Comparison of ENCODE assay signal across 8 cellular contexts in the genomic region with DNA sequence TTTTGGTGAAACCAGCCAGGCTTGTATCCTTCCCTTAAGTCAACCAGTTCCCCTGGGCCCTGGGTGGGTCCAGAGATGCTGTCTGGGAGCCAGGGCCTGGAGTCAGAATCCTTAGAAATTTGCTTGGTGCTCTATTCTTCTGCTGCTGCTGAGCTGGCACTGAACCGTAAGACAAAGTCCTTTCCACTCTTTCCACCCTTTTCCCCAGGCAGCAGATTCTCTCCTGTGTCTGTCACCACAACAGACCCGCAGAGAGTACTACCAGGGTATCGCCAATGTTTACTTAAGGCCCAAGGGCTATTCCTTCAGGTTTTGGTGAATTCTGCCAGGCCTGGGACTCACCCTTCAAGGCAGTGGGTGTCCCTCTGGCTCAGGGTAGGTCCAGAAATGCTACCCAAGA.
"Had no signal": no experiment of that assay in that cellular context is flagged by ENCODE, and none has a peak within 500 bp of the region (broad histone marks: within the 10 kb centered on the region; RNA-seq: fewer than 3 reads in every experiment).

No MANE protein-coding gene starts in this region.

- DNase-seq: GM23248, GOT3, H7, HFFc6 had no signal

- ATAC-seq: HCT116 had no signal

- H3K9ac ChIP-seq: GM23248 had no signal

- H3K4me3 ChIP-seq: GM23248, HAP-1 had no signal

- H2AFZ ChIP-seq: GM23248 had no signal

- H3K27ac Mint-ChIP-seq: HFFc6, IgD-negative memory B cell had no signal

- H3K4me1 ChIP-seq: HAP-1 had no signal

- H3K27me3 Mint-ChIP-seq: IgD-negative memory B cell had no signal

- H3K4me3 Mint-ChIP-seq: HFFc6, IgD-negative memory B cell had no signal

- H3K27ac ChIP-seq: GM23248, HL-60 had no signal
